ENCODE assay signal across 8 cellular contexts in genomic region chr16:68084504-68085258, GRCh38. TPM values are rescaled to one million over a fixed set of nuclear protein-coding genes. Genes with fewer than 3 reads are reported as not detected.
DNase-seq lines count a peak whose midpoint lies in the region; ATAC-seq and TF ChIP-seq lines count a peak whose summit lies in the region.

No MANE protein-coding gene starts in this region.

- intact Hi-C loops in cardiac septum (cut with DNase I) (no loop called here), transverse colon (cut with DNase I; ENCODE audit: low total_unique reads) (loop anchor here (10.0 kb wide), 1 partner anchor 150 kb away; the partner anchor contains the start of gene ESRP2)

- H3K9ac ChIP-seq in MM.1S (ENCODE audit: low read length), result peak overlapping the region; percentile 81
- H3K9ac ChIP-seq in parathyroid adenoma, result peak overlapping the region; percentile 40

- H3K9me2 ChIP-seq in MM.1S (replicated peaks; ENCODE audit: insufficient read depth, low read length), result no peaks in the 10 kb centered on the region

- H3K79me2 ChIP-seq in MM.1S (ENCODE audit: low read length) (peaks cover 40% of the 10 kb centered on the region), parathyroid adenoma (peaks cover 11% of the 10 kb centered on the region)

- H3K4me3 ChIP-seq in H7 (ENCODE audit: insufficient read depth, low read depth, low read length) (peak overlapping the region; percentile 73), MM.1S (ENCODE audit: low read length) (peak overlapping the region; percentile 81), parathyroid adenoma (ENCODE audit: low read depth, low read length) (peak overlapping the region; percentile 55), transverse colon (peak overlapping the region; percentile 60 to 96 (median 83))

- peak overlapping the region; percentile 90 for H3K27ac Mint-ChIP-seq in activated naive CD8-positive, alpha-beta T cell treated with anti-CD3 and anti-CD28 coated beads, Interleukin-2, amount 10 ng/mL, durations not matched to agents 7 days and 5 days

- 16% methylated on average over 43 of the region's 45 CpGs; no CpG with 5 or more reads in 1 of the 2 donors for WGBS in transverse colon (ENCODE audit: low coverage in 1 of 2), 2 donors

- peaks cover 9% of the 10 kb centered on the region for H3K36me3 Mint-ChIP-seq in activated naive CD8-positive, alpha-beta T cell treated with anti-CD3 and anti-CD28 coated beads, Interleukin-2, amount 10 ng/mL, durations not matched to agents 7 days and 5 days

- DNase-seq in G401 (ENCODE audit: low spot score), result peak; percentile 96
- DNase-seq in H7, result peak; percentile 88
- DNase-seq in MM.1S, result peak; percentile 87
- peak; percentile 89 for DNase-seq in activated naive CD8-positive, alpha-beta T cell treated with anti-CD3 and anti-CD28 coated beads, Interleukin-2, amount 10 ng/mL, durations not matched to agents 7 days and 5 days
- peak; percentile 94 for DNase-seq in cardiac septum (ENCODE audit: low spot score)
- peak; percentile 92 for DNase-seq in transverse colon

- in situ Hi-C loops in G401 (cut with HindIII; ENCODE audit: low sequenced_read_pairs), result no loop called here
- in situ Hi-C loops in transverse colon (cut with MboI; ENCODE audit: low pct_ligation_motif_present in 1 of 4, low pct_unique_long_range_greater_than_20kb in 1 of 4, low sequenced_read_pairs in 3 of 4), result loop anchor here in 1 of 4 donors (25.0 kb wide), 1 partner anchor 153 kb away; the partner anchor contains the start of genes ESRP2 and PLA2G15

- TF ChIP-seq CTCF in MM.1S (IDR thresholded peaks at IDR 0.05; ENCODE audit: low read length), result no peak
- TF ChIP-seq CTCF in parathyroid adenoma (IDR thresholded peaks at IDR 0.05), result peak; percentile 21
- peak in 3 of 5 experiments; percentile 10 to 34 (median 31) for TF ChIP-seq CTCF in transverse colon (IDR thresholded peaks at IDR 0.05)

- peak overlapping the region; percentile 99 for H3K4me2 ChIP-seq in MM.1S (ENCODE audit: low read depth, low read length)
- H3K4me2 ChIP-seq in parathyroid adenoma (ENCODE audit: low read length), result peak overlapping the region; percentile 71

- no peaks in the 10 kb centered on the region for H3K27me3 ChIP-seq in H7 (ENCODE audit: control insufficient read depth, insufficient read depth, low read length)
- no peaks in the 10 kb centered on the region for H3K27me3 ChIP-seq in MM.1S (replicated peaks; ENCODE audit: insufficient read depth, low read length)
- no peaks in the 10 kb centered on the region for H3K27me3 ChIP-seq in parathyroid adenoma (ENCODE audit: control insufficient read depth, insufficient read depth, low read length)
- no peaks in the 10 kb centered on the region for H3K27me3 ChIP-seq in transverse colon

- TF ChIP-seq POLR2A in transverse colon (IDR thresholded peaks at IDR 0.05), result peak; percentile 64

- peaks cover 58% of the 10 kb centered on the region for H3K4me1 Mint-ChIP-seq in activated naive CD8-positive, alpha-beta T cell treated with anti-CD3 and anti-CD28 coated beads, Interleukin-2, amount 10 ng/mL, durations not matched to agents 7 days and 5 days

- peak; percentile 74 for ATAC-seq in SK-N-SH treated with all-trans-retinoic acid at 6 μM for 48 hours
- peak; percentile 70 for ATAC-seq in activated naive CD8-positive, alpha-beta T cell treated with anti-CD3 and anti-CD28 coated beads, Interleukin-2, amount 10 ng/mL, durations not matched to agents 7 days and 5 days (ENCODE audit: low read depth)

- TF ChIP-seq EP300 in transverse colon (IDR thresholded peaks at IDR 0.05; ENCODE audit: low read depth), result no peak

- no peaks in the 10 kb centered on the region for H3K9me3 Mint-ChIP-seq in activated naive CD8-positive, alpha-beta T cell treated with anti-CD3 and anti-CD28 coated beads, Interleukin-2, amount 10 ng/mL, durations not matched to agents 7 days and 5 days

- peak overlapping the region; percentile 58; the same call in 1 of the 2 replicates for H3K27ac ChIP-seq in MM.1S (ENCODE audit: low read length)
- H3K27ac ChIP-seq in parathyroid adenoma, result peak overlapping the region; percentile 97
- H3K27ac ChIP-seq in transverse colon, result peak overlapping the region; percentile 98 to 100 (median 99)

- H4K20me1 ChIP-seq in MM.1S (ENCODE audit: insufficient read depth, low read length), result 0 out of 2 replicates have a peak, but pooled peaks cover 3% of the 10 kb centered on the region

- H3K4me1 ChIP-seq in MM.1S (ENCODE audit: low read length), result peaks cover 23% of the 10 kb centered on the region
- peaks cover 46% of the 10 kb centered on the region for H3K4me1 ChIP-seq in parathyroid adenoma
- peaks cover 27 to 72% (median 45%) of the 10 kb centered on the region in 4 donors for H3K4me1 ChIP-seq in transverse colon

- peak overlapping the region; percentile 84 for H3K4me3 Mint-ChIP-seq in activated naive CD8-positive, alpha-beta T cell treated with anti-CD3 and anti-CD28 coated beads, Interleukin-2, amount 10 ng/mL, durations not matched to agents 7 days and 5 days

- H3F3A ChIP-seq in MM.1S (ENCODE audit: insufficient read depth, low read length), result peaks cover 31% of the 10 kb centered on the region

- H3K36me3 ChIP-seq in H7 (replicated peaks; ENCODE audit: control insufficient read depth, insufficient read depth, low read length) (no peaks in the 10 kb centered on the region), MM.1S (replicated peaks; ENCODE audit: insufficient read depth, low read length) (no peaks in the 10 kb centered on the region), parathyroid adenoma (ENCODE audit: control insufficient read depth, insufficient read depth, low read length) (no peaks in the 10 kb centered on the region), transverse colon (no peaks in the 10 kb centered on the region)

- H2AFZ ChIP-seq in MM.1S (ENCODE audit: low read length), result peak overlapping the region; percentile 100
- peak overlapping the region; percentile 80 for H2AFZ ChIP-seq in parathyroid adenoma

- H3K9me3 ChIP-seq in MM.1S (replicated peaks; ENCODE audit: insufficient read depth, low read length) (no peaks in the 10 kb centered on the region), parathyroid adenoma (ENCODE audit: control insufficient read depth, low read length) (no peaks in the 10 kb centered on the region), transverse colon (no peaks in the 10 kb centered on the region)

- H3K27me3 Mint-ChIP-seq in activated naive CD8-positive, alpha-beta T cell treated with anti-CD3 and anti-CD28 coated beads, Interleukin-2, amount 10 ng/mL, durations not matched to agents 7 days and 5 days, result no peaks in the 10 kb centered on the region

- POLR2A ChIA-PET in activated naive CD8-positive, alpha-beta T cell treated with anti-CD3 and anti-CD28 coated beads, Interleukin-2, amount 10 ng/mL, durations not matched to agents 7 days and 5 days (lab: Charles Lee), result interaction anchor here (0.5 to 11.3 kb wide), 21 partner anchors 9 to 551 kb away, joined by 3 to 240 read pairs (median 5); partner anchors contain the start of genes DPEP2, PLA2G15, PSMB10 and RANBP10

TF ChIP-seq in SK-N-SH treated with all-trans-retinoic acid at 6 μM for 48 hours, 23 proteins besides CTCF, POLR2A, EP300 and RAD21:
- TF ChIP-seq OSR1 (CRISPR knock-in tag; IDR thresholded peaks at IDR 0.05), result no peak
- 0 out of 2 replicates have a peak, but pooled peaks have one; percentile 26 for TF ChIP-seq TSHZ2 (CRISPR knock-in tag; IDR thresholded peaks at IDR 0.05)
- peak; percentile 16; the same call in 1 of the 2 replicates for TF ChIP-seq ZFP3 (CRISPR knock-in tag; IDR thresholded peaks at IDR 0.05)
- no peak for TF ChIP-seq CSRNP3 (CRISPR knock-in tag; IDR thresholded peaks at IDR 0.05)
- no peak for TF ChIP-seq GLIS3 (CRISPR knock-in tag; IDR thresholded peaks at IDR 0.05)

RNA-seq across cellular contexts. Expression of gene NFATC3, which starts 0.5 kb away (rescaled TPM):
- 16.3 and 26.9 TPM in 2 replicates for total RNA-seq in G401 (2014; rRNA removed; shearing (Covaris generic))
- 22.9 and 27.7 TPM in 2 replicates for total RNA-seq in H7 (2014; rRNA removed; shearing (Covaris generic))
- 100 to 1,000 TPM; 132 to 139 TPM for total RNA-seq in activated naive CD8-positive, alpha-beta T cell treated with anti-CD3 and anti-CD28 coated beads, Interleukin-2, amount 10 ng/mL, durations not matched to agents 7 days and 5 days
- total RNA-seq in cardiac septum (22.9 TPM), transverse colon (100 to 1,000 TPM in 1 of 4 donors, 10 to 100 TPM in 3; 27.5 to 107 (median 41.6) TPM)

Comparison
In these comparisons a context has a peak if more than half of its experiments do, and no peak if none do; other contexts are left out.
1. Peak in every context shown above with its lines: DNase-seq, ATAC-seq, H3K4me3 ChIP-seq and H3K27ac ChIP-seq.